Comparison of ENCODE assay signal across 21 cellular contexts in genomic region chrX:25006586-25007058, GRCh38. TPM values are rescaled to one million over a fixed set of nuclear protein-coding genes. Genes with fewer than 3 reads are reported as not detected.
A peak's percentile ranks its signal among the peaks of the same experiment; 100 is the strongest.
DNase-seq lines count a peak whose midpoint lies in the region; ATAC-seq and TF ChIP-seq lines count a peak whose summit lies in the region.
"Had no signal": no experiment of that assay in that cellular context is flagged by ENCODE, and none has a peak within 500 bp of the region (broad histone marks: within the 10 kb centered on the region; RNA-seq: fewer than 3 reads in every experiment).

No MANE protein-coding gene starts in this region.

- no peaks in the 10 kb centered on the region for H3K36me3 Mint-ChIP-seq in activated naive CD8-positive, alpha-beta T cell
- no peaks in the 10 kb centered on the region for H3K36me3 Mint-ChIP-seq in activated naive CD8-positive, alpha-beta T cell treated with anti-CD3 and anti-CD28 coated beads for 36 hours
- H3K36me3 Mint-ChIP-seq in IgD-negative memory B cell (no peaks in the 10 kb centered on the region), endodermal cell (ENCODE audit: low read depth) (no peaks in the 10 kb centered on the region)
- peaks cover 0 to 9% of the 10 kb centered on the region in 2 donors for H3K36me3 Mint-ChIP-seq in stimulated activated naive B cell treated with anti-CD40 and anti-IgM and Interleukin-4, amounts not matched to agents 10 μg/mL and 1 μg/mL and 100 μg/mL, for 72 hours

- no peak overlapping the region for H3K27ac ChIP-seq in endodermal cell (ENCODE audit: low read depth, low read length)
- no peak overlapping the region for H3K27ac ChIP-seq in effector memory CD4-positive, alpha-beta T cell (ENCODE audit: insufficient read depth, low read length, poor library complexity, severe bottlenecking)
- H3K27ac ChIP-seq: left ventricle myocardium inferior, pancreas had no signal

- no peaks in the 10 kb centered on the region for H3K9me3 ChIP-seq in endodermal cell (ENCODE audit: control insufficient read depth, low read length)
- H3K9me3 ChIP-seq in effector memory CD4-positive, alpha-beta T cell (ENCODE audit: control insufficient read depth, low read length), result no peaks in the 10 kb centered on the region
- H3K9me3 ChIP-seq: left ventricle myocardium inferior, pancreas had no signal

- peaks cover 23% of the 10 kb centered on the region for H3K27me3 Mint-ChIP-seq in activated naive CD8-positive, alpha-beta T cell
- peaks cover 76% of the 10 kb centered on the region for H3K27me3 Mint-ChIP-seq in activated naive CD8-positive, alpha-beta T cell treated with anti-CD3 and anti-CD28 coated beads for 36 hours
- H3K27me3 Mint-ChIP-seq in IgD-negative memory B cell, result peaks cover 43% of the 10 kb centered on the region
- peaks cover 95% of the 10 kb centered on the region for H3K27me3 Mint-ChIP-seq in endodermal cell (ENCODE audit: insufficient read depth)
- peaks cover 51 to 54% of the 10 kb centered on the region in 2 donors for H3K27me3 Mint-ChIP-seq in stimulated activated naive B cell treated with anti-CD40 and anti-IgM and Interleukin-4, amounts not matched to agents 10 μg/mL and 1 μg/mL and 100 μg/mL, for 72 hours

- peaks cover 98% of the 10 kb centered on the region for H3K27me3 ChIP-seq in endodermal cell (ENCODE audit: control insufficient read depth, insufficient read depth, low read length, poor library complexity, severe bottlenecking)
- peaks cover 18% of the 10 kb centered on the region for H3K27me3 ChIP-seq in effector memory CD4-positive, alpha-beta T cell (replicated peaks; ENCODE audit: control insufficient read depth, insufficient read depth, low read length, poor library complexity, severe bottlenecking)

- H3K4me1 Mint-ChIP-seq in activated naive CD8-positive, alpha-beta T cell (ENCODE audit: low read depth), result peaks cover 11% of the 10 kb centered on the region
- peaks cover 6% of the 10 kb centered on the region for H3K4me1 Mint-ChIP-seq in activated naive CD8-positive, alpha-beta T cell treated with anti-CD3 and anti-CD28 coated beads for 36 hours
- H3K4me1 Mint-ChIP-seq in IgD-negative memory B cell (peaks cover 0 to 8% (median 8%) of the 10 kb centered on the region in 3 donors), endodermal cell (peaks cover 22% of the 10 kb centered on the region)
- peaks cover 5 to 21% of the 10 kb centered on the region in 2 donors for H3K4me1 Mint-ChIP-seq in stimulated activated naive B cell treated with anti-CD40 and anti-IgM and Interleukin-4, amounts not matched to agents 10 μg/mL and 1 μg/mL and 100 μg/mL, for 72 hours

- no peak for DNase-seq in activated naive CD8-positive, alpha-beta T cell treated with anti-CD3 and anti-CD28 coated beads for 36 hours
- DNase-seq in endodermal cell (no peak), NOMO-1 treated with dmso at 0.1 percent for 144 hours (lab: John Stamatoyannopoulos, UW; ENCODE audit: unreplicated experiment) (no peak), RPMI8226 (no peak)
- no peak for DNase-seq in stimulated activated naive B cell treated with anti-CD40 and anti-IgM and Interleukin-4, amounts not matched to agents 10 μg/mL and 1 μg/mL and 100 μg/mL, for 72 hours
- DNase-seq in effector memory CD4-positive, alpha-beta T cell, result no peak
- DNase-seq: activated gamma-delta T cell treated with Interleukin-2 at 50 U/mL for 16 hours; AML-193; KBM-7; left ventricle myocardium inferior; NCI-H2029 treated with DMSO at 0.1 percent for 48 hours; NCI-H524; Right ventricle myocardium superior; stimulated activated CD4-positive, alpha-beta T cell treated with anti-CD3 and anti-CD28 coated beads, Interleukin-2, amount 100 ng/mL, for 24 hours had no signal

- H3K4me3 ChIP-seq in endodermal cell (ENCODE audit: low read length), result no peak overlapping the region
- H3K4me3 ChIP-seq in effector memory CD4-positive, alpha-beta T cell (ENCODE audit: insufficient read depth, low read depth, low read length, poor library complexity, severe bottlenecking), result no peak overlapping the region
- H3K4me3 ChIP-seq: left ventricle myocardium inferior had no signal

- 3 to 7% methylated on average over 2 to 7 of the region's 7 CpGs for WGBS in endodermal cell (ENCODE audit: insufficient coverage in 1 of 2, insufficient read length in 1 of 2), 2 experiments

- no peaks in the 10 kb centered on the region for H3K36me3 ChIP-seq in endodermal cell (ENCODE audit: control insufficient read depth, insufficient read depth, low read length)
- no peaks in the 10 kb centered on the region for H3K36me3 ChIP-seq in effector memory CD4-positive, alpha-beta T cell (ENCODE audit: control insufficient read depth, insufficient read depth, low read length)
- H3K36me3 ChIP-seq: left ventricle myocardium inferior, pancreas had no signal

- peak overlapping the region; percentile 76 for H3K27ac Mint-ChIP-seq in activated naive CD8-positive, alpha-beta T cell
- H3K27ac Mint-ChIP-seq in activated naive CD8-positive, alpha-beta T cell treated with anti-CD3 and anti-CD28 coated beads for 36 hours, result no peak overlapping the region
- H3K27ac Mint-ChIP-seq in IgD-negative memory B cell (peak overlapping the region in 2 of 3 donors; percentile 4 to 43), endodermal cell (no peak overlapping the region)
- peak overlapping the region; percentile 87 for H3K27ac Mint-ChIP-seq in stimulated activated naive B cell treated with anti-CD40 and anti-IgM and Interleukin-4, amounts not matched to agents 10 μg/mL and 1 μg/mL and 100 μg/mL, for 72 hours

- H3K9ac ChIP-seq in endodermal cell (ENCODE audit: extremely low read depth, low read length, poor library complexity, severe bottlenecking), result no peak overlapping the region

- no peak for ATAC-seq in stimulated activated naive B cell treated with anti-CD40 and anti-IgM and Interleukin-4, amounts not matched to agents 10 μg/mL and 1 μg/mL and 100 μg/mL, for 72 hours (replicated peaks)

- no peaks in the 10 kb centered on the region for H3K4me1 ChIP-seq in endodermal cell (ENCODE audit: control insufficient read depth, insufficient read depth, low read length)
- H3K4me1 ChIP-seq in effector memory CD4-positive, alpha-beta T cell (ENCODE audit: control insufficient read depth, insufficient read depth, low read length, poor library complexity, severe bottlenecking), result no peaks in the 10 kb centered on the region

- no peak for TF ChIP-seq CTCF in endodermal cell (conservative IDR thresholded peaks at IDR 0.05)

- peak overlapping the region; percentile 38 for H3K4me3 Mint-ChIP-seq in activated naive CD8-positive, alpha-beta T cell
- no peak overlapping the region for H3K4me3 Mint-ChIP-seq in activated naive CD8-positive, alpha-beta T cell treated with anti-CD3 and anti-CD28 coated beads for 36 hours
- peak overlapping the region in 3 of 4 donors; percentile 12 to 67 (median 66) for H3K4me3 Mint-ChIP-seq in IgD-negative memory B cell
- peak overlapping the region; percentile 42 for H3K4me3 Mint-ChIP-seq in endodermal cell
- H3K4me3 Mint-ChIP-seq in stimulated activated naive B cell treated with anti-CD40 and anti-IgM and Interleukin-4, amounts not matched to agents 10 μg/mL and 1 μg/mL and 100 μg/mL, for 72 hours, result peak overlapping the region; percentile 15 to 57

- H3K9me3 Mint-ChIP-seq in activated naive CD8-positive, alpha-beta T cell (ENCODE audit: low read depth), result no peaks in the 10 kb centered on the region
- H3K9me3 Mint-ChIP-seq in activated naive CD8-positive, alpha-beta T cell treated with anti-CD3 and anti-CD28 coated beads for 36 hours, result no peaks in the 10 kb centered on the region
- H3K9me3 Mint-ChIP-seq in IgD-negative memory B cell, result peaks cover 0 to 3% (median 0%) of the 10 kb centered on the region in 3 donors
- H3K9me3 Mint-ChIP-seq in endodermal cell, result no peaks in the 10 kb centered on the region
- H3K9me3 Mint-ChIP-seq in stimulated activated naive B cell treated with anti-CD40 and anti-IgM and Interleukin-4, amounts not matched to agents 10 μg/mL and 1 μg/mL and 100 μg/mL, for 72 hours, result no peaks in the 10 kb centered on the region

RNA-seq across cellular contexts. Expression of gene ARX, which starts 9.1 kb away (rescaled TPM):
- total RNA-seq in activated naive CD8-positive, alpha-beta T cell treated with anti-CD3 and anti-CD28 coated beads for 36 hours, result not detected
- polyA plus RNA-seq in IgD-negative memory B cell, result not detected
- total RNA-seq in endodermal cell, result under 1 TPM in 1 of 2 donors, not detected in 1; 0.09 TPM
- 0.82 TPM for polyA plus RNA-seq in endodermal cell (2013, experiment 1 of 2)
- 0.54 TPM for polyA plus RNA-seq in endodermal cell (2013, experiment 2 of 2)
- total RNA-seq: activated CD8-positive, alpha-beta memory T cell treated with anti-CD3 and anti-CD28 coated beads for 36 hours; bronchial epithelial cell; dermis microvascular lymphatic vessel endothelial cell; left ventricle myocardium inferior; Right ventricle myocardium superior had no signal
- polyA plus RNA-seq: esophagus had no signal

Comparison
In these comparisons a context has a peak if more than half of its experiments do, and no peak if none do; other contexts are left out.
1. H3K27ac Mint-ChIP-seq: peak in activated naive CD8-positive, alpha-beta T cell (single experiment), IgD-negative memory B cell (2 of 3) and stimulated activated naive B cell treated with anti-CD40 and anti-IgM and Interleukin-4, amounts not matched to agents 10 μg/mL and 1 μg/mL and 100 μg/mL, for 72 hours (single experiment); none in activated naive CD8-positive, alpha-beta T cell treated with anti-CD3 and anti-CD28 coated beads for 36 hours (single experiment) and endodermal cell (single experiment).